2 cellular contexts compared by ENCODE assay signal in the genomic region with DNA sequence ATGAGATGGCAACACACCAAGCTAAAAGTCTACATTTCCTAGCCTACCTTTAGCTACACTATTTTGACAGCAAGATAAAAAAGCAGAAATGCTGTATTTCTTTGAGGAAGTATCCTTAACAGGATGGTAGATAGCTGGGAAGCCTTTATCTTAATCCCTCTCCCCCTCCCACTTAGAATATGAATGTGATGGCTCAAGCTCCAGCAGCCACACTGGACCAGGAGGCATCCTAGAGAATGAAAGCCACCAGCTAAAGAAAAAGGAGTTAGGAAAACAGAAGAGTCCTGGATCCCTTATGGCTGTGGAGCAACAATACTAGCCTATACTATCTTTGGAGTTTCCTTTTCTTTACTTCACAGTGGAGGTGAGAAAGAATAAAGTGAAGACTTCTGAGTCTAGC.
TF ChIP-seq lines count a peak whose summit lies in the region.

No MANE protein-coding gene starts in this region.

TF ChIP-seq in SK-N-SH treated with all-trans-retinoic acid at 6 μM for 48 hours, 23 proteins besides CTCF, POLR2A, EP300 and RAD21:
- TF ChIP-seq ZC3H10 (CRISPR knock-in tag; IDR thresholded peaks at IDR 0.05) (no peak), ESRRG (CRISPR knock-in tag; IDR thresholded peaks at IDR 0.05) (no peak), CSRNP3 (CRISPR knock-in tag; IDR thresholded peaks at IDR 0.05) (no peak), ARNTL (CRISPR knock-in tag; IDR thresholded peaks at IDR 0.05; ENCODE audit: borderline replicate concordance, low read depth) (no peak), ZNF565 (CRISPR knock-in tag; conservative IDR thresholded peaks at IDR 0.05; ENCODE audit: low read depth) (no peak)

TF ChIP-seq in SK-N-SH, 30 proteins besides CTCF, POLR2A, EP300 and RAD21:
- TF ChIP-seq GATA2 (CRISPR knock-in tag; IDR thresholded peaks at IDR 0.05) (no peak), GABPA (IDR thresholded peaks at IDR 0.05; ENCODE audit: low read depth) (no peak), MEF2A (IDR thresholded peaks at IDR 0.05; ENCODE audit: borderline replicate concordance, low read depth) (no peak), TEAD4 (IDR thresholded peaks at IDR 0.05; ENCODE audit: borderline replicate concordance, insufficient read depth) (no peak), EZH2phosphoT487 (IDR thresholded peaks at IDR 0.05; ENCODE audit: borderline replicate concordance, low read depth) (no peak), POLR2AphosphoS5 (IDR thresholded peaks at IDR 0.05; ENCODE audit: low read depth, low read length) (no peak), SMC3 (IDR thresholded peaks at IDR 0.05; ENCODE audit: low read depth, low read length) (no peak), NFIC (IDR thresholded peaks at IDR 0.05; ENCODE audit: borderline replicate concordance) (no peak), YY1 (IDR thresholded peaks at IDR 0.05; ENCODE audit: low read depth) (no peak), RFX5 (IDR thresholded peaks at IDR 0.05; ENCODE audit: low read length) (no peak), JUND (IDR thresholded peaks at IDR 0.05) (no peak), IRF3 (IDR thresholded peaks at IDR 0.05; ENCODE audit: low read depth, low read length) (no peak), SIN3A (IDR thresholded peaks at IDR 0.05; ENCODE audit: borderline replicate concordance, low read depth, low read length) (no peak), ZBTB33 (IDR thresholded peaks at IDR 0.05; ENCODE audit: borderline replicate concordance, low read depth) (no peak), MXI1 (IDR thresholded peaks at IDR 0.05; ENCODE audit: low read depth, low read length) (no peak), RXRA (IDR thresholded peaks at IDR 0.05; ENCODE audit: borderline replicate concordance, low read depth) (no peak), USF2 (IDR thresholded peaks at IDR 0.05; ENCODE audit: borderline replicate concordance, low read depth, low read length) (no peak)
- TF ChIP-seq, protein P1, sequence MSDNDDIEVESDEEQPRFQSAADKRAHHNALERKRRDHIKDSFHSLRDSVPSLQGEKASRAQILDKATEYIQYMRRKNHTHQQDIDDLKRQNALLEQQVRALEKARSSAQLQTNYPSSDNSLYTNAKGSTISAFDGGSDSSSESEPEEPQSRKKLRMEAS (IDR thresholded peaks at IDR 0.05; ENCODE audit: low read depth), result no peak
- TF ChIP-seq, protein P2, sequence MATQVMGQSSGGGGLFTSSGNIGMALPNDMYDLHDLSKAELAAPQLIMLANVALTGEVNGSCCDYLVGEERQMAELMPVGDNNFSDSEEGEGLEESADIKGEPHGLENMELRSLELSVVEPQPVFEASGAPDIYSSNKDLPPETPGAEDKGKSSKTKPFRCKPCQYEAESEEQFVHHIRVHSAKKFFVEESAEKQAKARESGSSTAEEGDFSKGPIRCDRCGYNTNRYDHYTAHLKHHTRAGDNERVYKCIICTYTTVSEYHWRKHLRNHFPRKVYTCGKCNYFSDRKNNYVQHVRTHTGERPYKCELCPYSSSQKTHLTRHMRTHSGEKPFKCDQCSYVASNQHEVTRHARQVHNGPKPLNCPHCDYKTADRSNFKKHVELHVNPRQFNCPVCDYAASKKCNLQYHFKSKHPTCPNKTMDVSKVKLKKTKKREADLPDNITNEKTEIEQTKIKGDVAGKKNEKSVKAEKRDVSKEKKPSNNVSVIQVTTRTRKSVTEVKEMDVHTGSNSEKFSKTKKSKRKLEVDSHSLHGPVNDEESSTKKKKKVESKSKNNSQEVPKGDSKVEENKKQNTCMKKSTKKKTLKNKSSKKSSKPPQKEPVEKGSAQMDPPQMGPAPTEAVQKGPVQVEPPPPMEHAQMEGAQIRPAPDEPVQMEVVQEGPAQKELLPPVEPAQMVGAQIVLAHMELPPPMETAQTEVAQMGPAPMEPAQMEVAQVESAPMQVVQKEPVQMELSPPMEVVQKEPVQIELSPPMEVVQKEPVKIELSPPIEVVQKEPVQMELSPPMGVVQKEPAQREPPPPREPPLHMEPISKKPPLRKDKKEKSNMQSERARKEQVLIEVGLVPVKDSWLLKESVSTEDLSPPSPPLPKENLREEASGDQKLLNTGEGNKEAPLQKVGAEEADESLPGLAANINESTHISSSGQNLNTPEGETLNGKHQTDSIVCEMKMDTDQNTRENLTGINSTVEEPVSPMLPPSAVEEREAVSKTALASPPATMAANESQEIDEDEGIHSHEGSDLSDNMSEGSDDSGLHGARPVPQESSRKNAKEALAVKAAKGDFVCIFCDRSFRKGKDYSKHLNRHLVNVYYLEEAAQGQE (IDR thresholded peaks at IDR 0.05; ENCODE audit: low read depth, low read length), result no peak
- TF ChIP-seq, protein P3, sequence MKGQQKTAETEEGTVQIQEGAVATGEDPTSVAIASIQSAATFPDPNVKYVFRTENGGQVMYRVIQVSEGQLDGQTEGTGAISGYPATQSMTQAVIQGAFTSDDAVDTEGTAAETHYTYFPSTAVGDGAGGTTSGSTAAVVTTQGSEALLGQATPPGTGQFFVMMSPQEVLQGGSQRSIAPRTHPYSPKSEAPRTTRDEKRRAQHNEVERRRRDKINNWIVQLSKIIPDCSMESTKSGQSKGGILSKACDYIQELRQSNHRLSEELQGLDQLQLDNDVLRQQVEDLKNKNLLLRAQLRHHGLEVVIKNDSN (IDR thresholded peaks at IDR 0.05; ENCODE audit: borderline replicate concordance, low read depth), result no peak
